Comparison of ENCODE assay signal across 2 cellular contexts in the genomic region with DNA sequence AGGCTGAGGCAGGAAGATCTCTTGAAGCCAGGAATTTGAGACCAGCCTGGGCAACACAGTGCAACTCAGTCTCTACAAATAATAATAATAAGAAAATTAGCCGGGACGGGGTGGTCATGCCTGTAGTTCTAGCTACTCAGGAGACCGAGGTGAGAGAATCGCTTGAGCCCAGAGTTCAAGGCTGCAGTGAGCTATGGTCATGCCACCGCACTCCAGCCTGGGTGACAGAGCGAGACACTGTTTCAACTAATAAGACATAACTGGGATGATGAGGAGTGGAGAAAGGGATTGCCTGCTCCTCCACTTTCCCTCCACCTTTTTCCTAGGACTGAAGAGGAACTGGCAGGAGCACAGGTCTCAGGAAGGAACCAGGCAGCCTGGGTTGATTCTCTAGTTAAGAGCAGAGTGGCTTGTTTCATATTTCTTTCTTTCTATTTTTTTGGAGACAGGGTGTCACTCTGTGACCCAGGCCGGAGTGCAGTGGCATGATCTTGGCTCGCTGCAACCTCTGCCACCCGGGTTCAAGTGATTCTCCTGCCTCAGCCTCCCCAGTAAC.
TF ChIP-seq lines count a peak whose summit lies in the region.

No MANE protein-coding gene starts in this region.

TF ChIP-seq in HCT116, 20 proteins besides CTCF, POLR2A, EP300 and RAD21:
- no peak for TF ChIP-seq ELF1 (IDR thresholded peaks at IDR 0.05; ENCODE audit: borderline replicate concordance, low read depth)
- no peak for TF ChIP-seq EGR1 (IDR thresholded peaks at IDR 0.05; ENCODE audit: low read depth)
- TF ChIP-seq CBX3 (IDR thresholded peaks at IDR 0.05; ENCODE audit: low read depth) = no peak
- no peak for TF ChIP-seq REST (IDR thresholded peaks at IDR 0.05; ENCODE audit: low read depth)

TF ChIP-seq in K562, 482 proteins besides CTCF, POLR2A, EP300 and RAD21:
- no peak for TF ChIP-seq MCM2 (IDR thresholded peaks at IDR 0.05; ENCODE audit: low read depth)
- TF ChIP-seq SPI1 (IDR thresholded peaks at IDR 0.05; ENCODE audit: borderline replicate concordance, low read depth, low read length) = peak; percentile 15; the same call in 1 of the 2 replicates
